26 cellular contexts compared by ENCODE assay signal in genomic region chr3:8493744-8494143, GRCh38.
"Had no signal": no experiment of that assay in that cellular context is flagged by ENCODE, and none has a peak within 500 bp of the region (broad histone marks: within the 10 kb centered on the region; RNA-seq: fewer than 3 reads in every experiment).

No MANE protein-coding gene starts in this region.

- H3K36me3 Mint-ChIP-seq: activated naive CD4-positive, alpha-beta T cell treated with anti-CD3 and anti-CD28 coated beads, Interleukin-2, amount 50 U/mL, for 72 hours; mesothelial cell of epicardium; naive B cell; stimulated activated memory B cell treated with anti-CD40 and anti-IgM and Interleukin-4, amounts not matched to agents 10 μg/mL and 1 μg/mL and 100 μg/mL, for 72 hours had no signal

- H3K4me3 Mint-ChIP-seq: activated CD4-positive, alpha-beta T cell treated with anti-CD3 and anti-CD28 coated beads for 36 hours; activated CD8-positive, alpha-beta T cell treated with anti-CD3 and anti-CD28 coated beads, Interleukin-2, amount 10 ng/mL, durations not matched to agents 7 days and 5 days; activated T-cell treated with anti-CD3 and anti-CD28 coated beads, Interleukin-2, amount 50 U/mL, for 72 hours; mesothelial cell of epicardium; naive B cell; nephron progenitor cell; stimulated activated memory B cell treated with anti-CD40 and anti-IgM and Interleukin-4, amounts not matched to agents 10 μg/mL and 1 μg/mL and 100 μg/mL, for 72 hours; stimulated activated naive CD8-positive, alpha-beta T cell treated with anti-CD3 and anti-CD28 coated beads, Interleukin-15, amount 100 ng/mL, for 72 hours; T-helper 17 cell; WTC11 had no signal

- H3K27ac ChIP-seq: body of pancreas, coronary artery, dorsolateral prefrontal cortex, pancreas, prostate gland, upper lobe of left lung had no signal

- H3K4me1 Mint-ChIP-seq: activated CD4-positive, alpha-beta T cell treated with anti-CD3 and anti-CD28 coated beads for 36 hours; naive B cell; stimulated activated memory B cell treated with anti-CD40 and anti-IgM and Interleukin-4, amounts not matched to agents 10 μg/mL and 1 μg/mL and 100 μg/mL, for 72 hours; stimulated activated naive CD8-positive, alpha-beta T cell treated with anti-CD3 and anti-CD28 coated beads, Interleukin-15, amount 100 ng/mL, for 72 hours; T-helper 17 cell had no signal

- H3K4me1 ChIP-seq: body of pancreas had no signal

- H3K9me3 ChIP-seq: body of pancreas, pancreas, prostate gland, upper lobe of left lung had no signal

- ATAC-seq: activated CD4-positive, alpha-beta T cell treated with anti-CD3 and anti-CD28 coated beads for 36 hours; activated CD8-positive, alpha-beta T cell treated with anti-CD3 and anti-CD28 coated beads, Interleukin-2, amount 10 ng/mL, durations not matched to agents 7 days and 5 days; activated naive CD4-positive, alpha-beta T cell treated with anti-CD3 and anti-CD28 coated beads, Interleukin-2, amount 50 U/mL, for 72 hours; activated T-cell treated with anti-CD3 and anti-CD28 coated beads, Interleukin-2, amount 50 U/mL, for 72 hours; body of pancreas; left ventricle myocardium superior; pancreas; sciatic nerve; stimulated activated memory B cell treated with anti-CD40 and anti-IgM and Interleukin-4, amounts not matched to agents 10 μg/mL and 1 μg/mL and 100 μg/mL, for 72 hours; T-helper 17 cell had no signal

- H3K9me3 Mint-ChIP-seq: activated naive CD4-positive, alpha-beta T cell treated with anti-CD3 and anti-CD28 coated beads, Interleukin-2, amount 50 U/mL, for 72 hours; activated T-cell treated with anti-CD3 and anti-CD28 coated beads, Interleukin-2, amount 50 U/mL, for 72 hours; mesothelial cell of epicardium; nephron progenitor cell; stimulated activated memory B cell treated with anti-CD40 and anti-IgM and Interleukin-4, amounts not matched to agents 10 μg/mL and 1 μg/mL and 100 μg/mL, for 72 hours; stimulated activated naive CD8-positive, alpha-beta T cell treated with anti-CD3 and anti-CD28 coated beads, Interleukin-15, amount 100 ng/mL, for 72 hours had no signal

- H3K27ac Mint-ChIP-seq: activated CD4-positive, alpha-beta T cell treated with anti-CD3 and anti-CD28 coated beads for 36 hours; activated CD8-positive, alpha-beta T cell treated with anti-CD3 and anti-CD28 coated beads, Interleukin-2, amount 10 ng/mL, durations not matched to agents 7 days and 5 days; activated naive CD4-positive, alpha-beta T cell treated with anti-CD3 and anti-CD28 coated beads, Interleukin-2, amount 50 U/mL, for 72 hours; activated T-cell treated with anti-CD3 and anti-CD28 coated beads, Interleukin-2, amount 50 U/mL, for 72 hours; mesothelial cell of epicardium; naive B cell; nephron progenitor cell; stimulated activated memory B cell treated with anti-CD40 and anti-IgM and Interleukin-4, amounts not matched to agents 10 μg/mL and 1 μg/mL and 100 μg/mL, for 72 hours; stimulated activated naive CD8-positive, alpha-beta T cell treated with anti-CD3 and anti-CD28 coated beads, Interleukin-15, amount 100 ng/mL, for 72 hours; T-helper 17 cell; WTC11 had no signal

- H3K27me3 ChIP-seq: body of pancreas, dorsolateral prefrontal cortex, pancreas, upper lobe of left lung had no signal

- H3K27me3 Mint-ChIP-seq: stimulated activated memory B cell treated with anti-CD40 and anti-IgM and Interleukin-4, amounts not matched to agents 10 μg/mL and 1 μg/mL and 100 μg/mL, for 72 hours had no signal

- DNase-seq: activated CD4-positive, alpha-beta T cell treated with anti-CD3 and anti-CD28 coated beads for 36 hours; activated CD8-positive, alpha-beta T cell treated with anti-CD3 and anti-CD28 coated beads, Interleukin-2, amount 10 ng/mL, durations not matched to agents 7 days and 5 days; activated naive CD4-positive, alpha-beta T cell; activated T-cell treated with anti-CD3 and anti-CD28 coated beads for 4 hours; activated T-cell treated with anti-CD3 and anti-CD28 coated beads, Interleukin-2, amount 50 U/mL, for 72 hours; body of pancreas; dorsolateral prefrontal cortex; effector memory CD4-positive, alpha-beta T cell; left ventricle myocardium superior; naive B cell; nephron progenitor cell; pancreas; stimulated activated CD4-positive, alpha-beta T cell treated with anti-CD3 and anti-CD28 coated beads, Interleukin-1b, Interleukin-23, amount 100 ng/mL, for 48 hours; stimulated activated CD4-positive, alpha-beta T cell treated with anti-CD3 and anti-CD28 coated beads, Interleukin-4, amount 100 ng/mL, for 4 hours; stimulated activated CD8-positive, alpha-beta memory T cell treated with anti-CD3 and anti-CD28 coated beads, Interleukin-4, amount 100 ng/mL, for 48 hours; stimulated activated naive CD8-positive, alpha-beta T cell treated with anti-CD3 and anti-CD28 coated beads, Interleukin-15, amount 100 ng/mL, for 72 hours; substantia nigra; T-helper 17 cell; upper lobe of left lung had no signal

- H3K4me3 ChIP-seq: body of pancreas, coronary artery, dorsolateral prefrontal cortex, pancreas, prostate gland, upper lobe of left lung had no signal

- H3K36me3 ChIP-seq: pancreas, prostate gland, upper lobe of left lung had no signal
